ENCODE assay signal across 25 cellular contexts in the genomic region with DNA sequence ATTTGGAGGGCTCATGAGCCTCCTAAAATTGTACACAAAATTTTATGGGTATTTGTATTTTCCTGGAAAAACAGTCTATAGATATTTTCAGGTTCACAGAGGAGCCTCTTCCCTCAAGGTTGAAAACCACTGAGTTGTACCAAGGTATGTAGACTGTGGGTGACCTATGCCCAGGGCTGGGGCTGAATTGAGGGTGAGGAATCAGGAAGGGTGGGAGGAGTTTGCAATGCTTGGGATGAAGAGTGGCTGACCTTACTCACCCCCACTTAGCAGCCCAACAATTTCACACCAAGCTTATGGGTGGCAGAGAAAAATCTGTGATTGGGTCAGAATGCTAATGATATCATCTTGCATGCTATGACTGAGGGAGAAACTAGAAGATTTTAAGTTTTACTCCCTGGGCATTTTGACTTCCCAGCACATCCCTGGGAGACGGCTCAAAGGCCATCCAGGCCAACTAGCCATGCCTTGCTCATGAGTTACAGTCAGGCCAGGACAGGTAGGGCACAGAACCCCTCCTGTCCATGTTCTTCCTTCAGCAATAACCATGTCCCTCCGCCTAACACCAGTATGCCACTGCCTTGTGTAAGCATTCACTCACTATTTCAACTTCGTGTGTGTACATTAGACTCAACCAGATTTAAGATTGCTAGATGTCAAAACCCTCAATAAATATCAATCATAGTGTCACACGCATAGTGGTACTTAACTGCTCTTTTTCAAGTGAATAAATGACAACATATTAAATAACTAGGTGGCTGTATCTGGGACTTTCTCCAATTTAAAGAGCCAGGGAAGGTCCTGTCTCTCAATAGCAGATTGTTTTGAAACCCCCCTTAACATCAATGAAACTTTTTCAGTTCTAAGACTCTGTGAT. TPM values are rescaled to one million over a fixed set of nuclear protein-coding genes. Genes with fewer than 3 reads are reported as not detected.
A peak's percentile ranks its signal among the peaks of the same experiment; 100 is the strongest.
DNase-seq lines count a peak whose midpoint lies in the region; ATAC-seq, FAIRE-seq and TF ChIP-seq lines count a peak whose summit lies in the region.
"Had no signal": no experiment of that assay in that cellular context is flagged by ENCODE, and none has a peak within 500 bp of the region (broad histone marks: within the 10 kb centered on the region; RNA-seq: fewer than 3 reads in every experiment).

No MANE protein-coding gene starts in this region.

- no peak overlapping the region for H3K4me3 Mint-ChIP-seq in astrocyte (ENCODE audit: unreplicated experiment)
- H3K4me3 Mint-ChIP-seq: activated CD8-positive, alpha-beta T cell treated with anti-CD3 and anti-CD28 coated beads, Interleukin-2, amount 10 ng/mL, durations not matched to agents 7 days and 5 days; activated naive CD4-positive, alpha-beta T cell treated with anti-CD3 and anti-CD28 coated beads, Interleukin-2, amount 50 U/mL, for 24 hours; CD8-positive, alpha-beta T cell; IgD-negative memory B cell; neural crest cell; stimulated activated memory B cell treated with anti-CD40 and anti-IgM and Interleukin-4, amounts not matched to agents 10 μg/mL and 1 μg/mL and 100 μg/mL, for 72 hours; WTC11 had no signal

- H3K9ac ChIP-seq in astrocyte (ENCODE audit: low read length) (no peak overlapping the region), smooth muscle cell (ENCODE audit: low read depth) (no peak overlapping the region)

- intact Hi-C loops in left lung (cut with DNase I) = no loop called here

- H3K9me3 Mint-ChIP-seq in astrocyte (ENCODE audit: unreplicated experiment) = peaks cover 9% of the 10 kb centered on the region
- H3K9me3 Mint-ChIP-seq: activated naive CD4-positive, alpha-beta T cell treated with anti-CD3 and anti-CD28 coated beads, Interleukin-2, amount 50 U/mL, for 24 hours; CD8-positive, alpha-beta T cell had no signal

- H3K36me3 ChIP-seq in astrocyte (ENCODE audit: insufficient read depth, low read length) (no peaks in the 10 kb centered on the region), left lung (no peaks in the 10 kb centered on the region), smooth muscle cell (ENCODE audit: low read depth) (no peaks in the 10 kb centered on the region)
- H3K36me3 ChIP-seq: brain microvascular endothelial cell, SJCRH30, upper lobe of left lung had no signal

- TF ChIP-seq CTCF in astrocyte (IDR thresholded peaks at IDR 0.05; ENCODE audit: insufficient read depth, low read depth, low read length) = no peak
- no peak for TF ChIP-seq CTCF in left lung (IDR thresholded peaks at IDR 0.05)
- no peak for TF ChIP-seq CTCF in smooth muscle cell (IDR thresholded peaks at IDR 0.05; ENCODE audit: borderline replicate concordance, insufficient read depth, poor library complexity, severe bottlenecking)

- WGBS in smooth muscle cell (ENCODE audit: low lambda C conversion rate) = 89% methylated on average over 4 of the region's 4 CpGs

- H3K79me2 ChIP-seq in astrocyte (ENCODE audit: insufficient read depth, low read length) (no peaks in the 10 kb centered on the region), smooth muscle cell (ENCODE audit: low read depth) (no peaks in the 10 kb centered on the region)

- no peaks in the 10 kb centered on the region for H3F3A ChIP-seq in smooth muscle cell (ENCODE audit: low read depth)

- H3K27me3 ChIP-seq in astrocyte (ENCODE audit: insufficient read depth, low read length) (no peaks in the 10 kb centered on the region), left lung (no peaks in the 10 kb centered on the region), smooth muscle cell (ENCODE audit: low read depth) (no peaks in the 10 kb centered on the region)
- H3K27me3 ChIP-seq: brain microvascular endothelial cell, dorsolateral prefrontal cortex, SJCRH30, upper lobe of left lung had no signal

- H3K4me1 ChIP-seq in astrocyte (ENCODE audit: insufficient read depth, low read length) (peaks cover 31% of the 10 kb centered on the region), left lung (peaks cover 10 to 20% of the 10 kb centered on the region in 2 donors), smooth muscle cell (ENCODE audit: low read depth) (peaks cover 13% of the 10 kb centered on the region)

- H2AFZ ChIP-seq in astrocyte (ENCODE audit: low read depth, low read length) (no peak overlapping the region), smooth muscle cell (ENCODE audit: low read depth) (peak overlapping the region; percentile 41)

- peak overlapping the region; percentile 36 for H3K27ac Mint-ChIP-seq in astrocyte (ENCODE audit: unreplicated experiment)
- H3K27ac Mint-ChIP-seq: activated CD8-positive, alpha-beta T cell treated with anti-CD3 and anti-CD28 coated beads, Interleukin-2, amount 10 ng/mL, durations not matched to agents 7 days and 5 days; activated naive CD4-positive, alpha-beta T cell treated with anti-CD3 and anti-CD28 coated beads, Interleukin-2, amount 50 U/mL, for 24 hours; CD8-positive, alpha-beta T cell; IgD-negative memory B cell; stimulated activated memory B cell treated with anti-CD40 and anti-IgM and Interleukin-4, amounts not matched to agents 10 μg/mL and 1 μg/mL and 100 μg/mL, for 72 hours; WTC11 had no signal

- ATAC-seq in left lung (peak; percentile 36), HG03469 (IDR thresholded peaks at IDR 0.05; ENCODE audit: unreplicated experiment) (no peak), GM18498 (IDR thresholded peaks at IDR 0.05; ENCODE audit: unreplicated experiment) (no peak)
- ATAC-seq: activated CD8-positive, alpha-beta T cell treated with anti-CD3 and anti-CD28 coated beads, Interleukin-2, amount 10 ng/mL, durations not matched to agents 7 days and 5 days; CD8-positive, alpha-beta T cell; stimulated activated memory B cell treated with anti-CD40 and anti-IgM and Interleukin-4, amounts not matched to agents 10 μg/mL and 1 μg/mL and 100 μg/mL, for 72 hours; WTC11 had no signal

- H3K27ac ChIP-seq in astrocyte (ENCODE audit: low read depth, low read length) = no peak overlapping the region
- H3K27ac ChIP-seq in left lung = peak overlapping the region in 1 of 2 donors; percentile 53
- H3K27ac ChIP-seq in smooth muscle cell (ENCODE audit: low read depth) = no peak overlapping the region
- H3K27ac ChIP-seq: brain microvascular endothelial cell, dorsolateral prefrontal cortex, SJCRH30, upper lobe of left lung had no signal

- no peaks in the 10 kb centered on the region for H4K20me1 ChIP-seq in astrocyte (ENCODE audit: insufficient read depth, low read length)
- no peaks in the 10 kb centered on the region for H4K20me1 ChIP-seq in smooth muscle cell (ENCODE audit: low read depth)

- H3K4me2 ChIP-seq in astrocyte (ENCODE audit: low read length) (no peak overlapping the region), smooth muscle cell (no peak overlapping the region)

- H3K4me1 Mint-ChIP-seq in astrocyte (ENCODE audit: low read depth, unreplicated experiment) = peaks cover 43% of the 10 kb centered on the region
- H3K4me1 Mint-ChIP-seq: stimulated activated memory B cell treated with anti-CD40 and anti-IgM and Interleukin-4, amounts not matched to agents 10 μg/mL and 1 μg/mL and 100 μg/mL, for 72 hours had no signal

- H3K4me3 ChIP-seq in astrocyte (ENCODE audit: insufficient read depth, low read depth, low read length) = no peak overlapping the region
- no peak overlapping the region for H3K4me3 ChIP-seq in left lung
- no peak overlapping the region for H3K4me3 ChIP-seq in smooth muscle cell
- H3K4me3 ChIP-seq: dorsolateral prefrontal cortex, lung, SJCRH30, upper lobe of left lung had no signal

- no peak for TF ChIP-seq POLR2A in erythroblast (IDR thresholded peaks at IDR 0.05; ENCODE audit: low read length)

- no peaks in the 10 kb centered on the region for H3K27me3 Mint-ChIP-seq in astrocyte (ENCODE audit: low read depth, unreplicated experiment)
- H3K27me3 Mint-ChIP-seq: activated naive CD4-positive, alpha-beta T cell treated with anti-CD3 and anti-CD28 coated beads, Interleukin-2, amount 50 U/mL, for 24 hours had no signal

- H3K9me3 ChIP-seq in astrocyte (ENCODE audit: insufficient read depth, low read depth, low read length) = peaks cover 2% of the 10 kb centered on the region
- H3K9me3 ChIP-seq in left lung = peaks cover 0 to 5% of the 10 kb centered on the region in 2 donors
- no peaks in the 10 kb centered on the region for H3K9me3 ChIP-seq in smooth muscle cell (replicated peaks; ENCODE audit: low read depth)
- H3K9me3 ChIP-seq: SJCRH30, upper lobe of left lung had no signal

- DNase-seq in EL (peak; percentile 13), astrocyte (ENCODE audit: low read depth) (no peak), left lung (no peak), smooth muscle cell (lab: John Stamatoyannopoulos, UW; ENCODE audit: unreplicated experiment) (no peak), erythroblast (lab: John Stamatoyannopoulos, UW) (no peak), NCI-H2196 (lab: John Stamatoyannopoulos, UW; ENCODE audit: unreplicated experiment) (no peak)
- DNase-seq: activated CD8-positive, alpha-beta T cell treated with anti-CD3 and anti-CD28 coated beads, Interleukin-2, amount 10 ng/mL, durations not matched to agents 7 days and 5 days; activated T-cell treated with anti-CD3 and anti-CD28 coated beads, Interleukin-2, amount 50 U/mL, for 48 hours; brain microvascular endothelial cell; CD8-positive, alpha-beta T cell; dorsolateral prefrontal cortex; NCI-H187; NCI-H510A treated with DMSO at 0.1 percent for 48 hours; SJCRH30; stimulated activated CD4-positive, alpha-beta T cell treated with anti-CD3 and anti-CD28 coated beads, Interleukin-15, amount 100 ng/mL, for 24 hours; T-helper 2 cell; upper lobe of left lung had no signal

- no peaks in the 10 kb centered on the region for H3K36me3 Mint-ChIP-seq in astrocyte (ENCODE audit: low read depth, unreplicated experiment)
- H3K36me3 Mint-ChIP-seq: activated naive CD4-positive, alpha-beta T cell treated with anti-CD3 and anti-CD28 coated beads, Interleukin-2, amount 50 U/mL, for 24 hours; CD8-positive, alpha-beta T cell; IgD-negative memory B cell; stimulated activated memory B cell treated with anti-CD40 and anti-IgM and Interleukin-4, amounts not matched to agents 10 μg/mL and 1 μg/mL and 100 μg/mL, for 72 hours had no signal

- no peak for FAIRE-seq in astrocyte (lab: Jason Lieb, UNC)

RNA-seq across cellular contexts. Expression of a gene that starts 16.6 kb away (rescaled TPM):
- total RNA-seq in astrocyte (0.58 and 0.68 TPM in 2 replicates), left lung (10 to 100 TPM in 1 of 2 donors, 1 to 10 TPM in 1; 7.1 to 11.4 TPM), smooth muscle cell (0.54 and 0.67 TPM in 2 replicates)
- 0.64 and 1.1 TPM in 2 replicates for polyA plus RNA-seq in smooth muscle cell
- total RNA-seq: neural crest cell, SJCRH30 had no signal
